Comparison of ENCODE assay signal across 1 cellular context in genomic region chr7:135281363-135281949, GRCh38.
TF ChIP-seq lines count a peak whose summit lies in the region.

No MANE protein-coding gene starts in this region.

TF ChIP-seq in HepG2, 621 proteins besides CTCF, POLR2A, EP300 and RAD21 (continued from another document and continues in another):
- no peak for TF ChIP-seq HCFC1 (IDR thresholded peaks at IDR 0.05; ENCODE audit: low read depth, low read length)
- TF ChIP-seq PATZ1 (CRISPR knock-in tag; IDR thresholded peaks at IDR 0.05), result no peak
- no peak for TF ChIP-seq FOSL1 (CRISPR knock-in tag; IDR thresholded peaks at IDR 0.05; ENCODE audit: borderline replicate concordance)
- TF ChIP-seq ZNF251 (CRISPR knock-in tag; IDR thresholded peaks at IDR 0.05), result no peak
- no peak for TF ChIP-seq GATA4 (IDR thresholded peaks at IDR 0.05; ENCODE audit: borderline replicate concordance, low read depth)
- TF ChIP-seq ZNF337 (CRISPR knock-in tag; IDR thresholded peaks at IDR 0.05; ENCODE audit: borderline replicate concordance, low read depth), result no peak
- no peak for TF ChIP-seq CENPX (CRISPR knock-in tag; IDR thresholded peaks at IDR 0.05)
- TF ChIP-seq THAP9 (CRISPR knock-in tag; IDR thresholded peaks at IDR 0.05; ENCODE audit: borderline replicate concordance), result no peak
- no peak for TF ChIP-seq KDM5A (IDR thresholded peaks at IDR 0.05; ENCODE audit: borderline replicate concordance, low read length)
- no peak for TF ChIP-seq PCBP1 (IDR thresholded peaks at IDR 0.05; ENCODE audit: borderline replicate concordance, low read depth, low read length)
- TF ChIP-seq HOXD1 (CRISPR knock-in tag; IDR thresholded peaks at IDR 0.05), result no peak
- TF ChIP-seq ZBTB46 (CRISPR knock-in tag; IDR thresholded peaks at IDR 0.05; ENCODE audit: borderline replicate concordance), result no peak
- no peak for TF ChIP-seq TMF1 (CRISPR knock-in tag; IDR thresholded peaks at IDR 0.05; ENCODE audit: low read depth)
- TF ChIP-seq YEATS2 (CRISPR knock-in tag; IDR thresholded peaks at IDR 0.05; ENCODE audit: borderline replicate concordance), result peak; percentile 45; the same call in 1 of the 2 replicates
- TF ChIP-seq FUBP1 (CRISPR knock-in tag; IDR thresholded peaks at IDR 0.05; ENCODE audit: borderline replicate concordance), result no peak
- no peak for TF ChIP-seq ZNF710 (CRISPR knock-in tag; IDR thresholded peaks at IDR 0.05; ENCODE audit: borderline replicate concordance)
- 0 out of 2 replicates have a peak, but pooled peaks have one; percentile 43 for TF ChIP-seq ZFP90 (CRISPR knock-in tag; IDR thresholded peaks at IDR 0.05; ENCODE audit: borderline replicate concordance)
- no peak for TF ChIP-seq E2F5 (CRISPR knock-in tag; conservative IDR thresholded peaks at IDR 0.05)
- TF ChIP-seq ZFP91 (CRISPR knock-in tag; IDR thresholded peaks at IDR 0.05; ENCODE audit: borderline replicate concordance), result no peak
- TF ChIP-seq GFI1 (CRISPR knock-in tag; IDR thresholded peaks at IDR 0.05; ENCODE audit: borderline replicate concordance), result no peak
- TF ChIP-seq YEATS4 (CRISPR knock-in tag; IDR thresholded peaks at IDR 0.05; ENCODE audit: borderline replicate concordance), result no peak
- no peak for TF ChIP-seq TSC22D2 (CRISPR knock-in tag; IDR thresholded peaks at IDR 0.05; ENCODE audit: borderline replicate concordance)
- no peak for TF ChIP-seq ZNF609 (CRISPR knock-in tag; IDR thresholded peaks at IDR 0.05; ENCODE audit: borderline replicate concordance)
- TF ChIP-seq TEF (CRISPR knock-in tag; IDR thresholded peaks at IDR 0.05), result no peak
- 0 out of 2 replicates have a peak, but pooled peaks have one; percentile 40 for TF ChIP-seq SAP130 (CRISPR knock-in tag; IDR thresholded peaks at IDR 0.05; ENCODE audit: low read depth)
- peak; percentile 66; the same call in 1 of the 2 replicates for TF ChIP-seq MXD4 (CRISPR knock-in tag; IDR thresholded peaks at IDR 0.05)
- TF ChIP-seq TOPORS (CRISPR knock-in tag; IDR thresholded peaks at IDR 0.05), result no peak
- TF ChIP-seq TP53 (CRISPR knock-in tag; conservative IDR thresholded peaks at IDR 0.05), result no peak
- no peak for TF ChIP-seq ZBTB7A (CRISPR knock-in tag; IDR thresholded peaks at IDR 0.05)
- TF ChIP-seq ZNF350 (CRISPR knock-in tag; IDR thresholded peaks at IDR 0.05; ENCODE audit: borderline replicate concordance, low read depth), result no peak
- no peak for TF ChIP-seq GMEB2 (CRISPR knock-in tag; IDR thresholded peaks at IDR 0.05; ENCODE audit: low read depth)
- TF ChIP-seq ZKSCAN5 (CRISPR knock-in tag; IDR thresholded peaks at IDR 0.05), result no peak
- TF ChIP-seq MED1 (CRISPR knock-in tag; IDR thresholded peaks at IDR 0.05), result 0 out of 2 replicates have a peak, but pooled peaks have one; percentile 22
- no peak for TF ChIP-seq ZNF3 (CRISPR knock-in tag; IDR thresholded peaks at IDR 0.05)
- no peak for TF ChIP-seq RBM39 (IDR thresholded peaks at IDR 0.05; ENCODE audit: low read depth, low read length, poor library complexity, severe bottlenecking)
- no peak for TF ChIP-seq PRPF4 (IDR thresholded peaks at IDR 0.05; ENCODE audit: low read depth, low read length, poor library complexity, severe bottlenecking)
